In genomic region chr19:21568816-21569496, GRCh38 we compare ENCODE assay signal across 8 cellular contexts.
DNase-seq lines count a peak whose midpoint lies in the region; ATAC-seq and TF ChIP-seq lines count a peak whose summit lies in the region.

No MANE protein-coding gene starts in this region.

- TF ChIP-seq CTCF in upper lobe of left lung (IDR thresholded peaks at IDR 0.05) (no peak), endothelial cell (IDR thresholded peaks at IDR 0.05; ENCODE audit: unreplicated experiment) (no peak)

- TF ChIP-seq POLR2A in upper lobe of left lung (IDR thresholded peaks at IDR 0.05) = peak in 2 of 4 donors; percentile 51 to 84

- H3K4me3 ChIP-seq in rectal smooth muscle tissue (ENCODE audit: low read length) = peak overlapping the region; percentile 57
- H3K4me3 ChIP-seq in upper lobe of left lung = peak overlapping the region in 3 of 4 donors; percentile 39 to 53 (median 42)

- WGBS in upper lobe of left lung, 2 donors = 39 to 69% methylated on average over 21 of the region's 21 CpGs

- peaks cover 1% of the 10 kb centered on the region for H3K27me3 Mint-ChIP-seq in endothelial cell (ENCODE audit: unreplicated experiment)

- H3K27me3 ChIP-seq in rectal smooth muscle tissue (ENCODE audit: control insufficient read depth, insufficient read depth, low read length) = no peaks in the 10 kb centered on the region
- no peaks in the 10 kb centered on the region for H3K27me3 ChIP-seq in upper lobe of left lung

- H3K9me3 Mint-ChIP-seq in endothelial cell (ENCODE audit: unreplicated experiment) = no peaks in the 10 kb centered on the region

- H3K4me1 ChIP-seq in rectal smooth muscle tissue (ENCODE audit: control insufficient read depth, insufficient read depth, low read length) (no peaks in the 10 kb centered on the region), upper lobe of left lung (peaks cover 0 to 7% (median 0%) of the 10 kb centered on the region in 4 donors)

- peaks cover 0 to 29% (median 1%) of the 10 kb centered on the region in 4 donors for H3K9me3 ChIP-seq in upper lobe of left lung

- H3K36me3 ChIP-seq in rectal smooth muscle tissue (ENCODE audit: control insufficient read depth, insufficient read depth, low read length) = no peaks in the 10 kb centered on the region
- peaks cover 0 to 2% (median 0%) of the 10 kb centered on the region in 4 donors for H3K36me3 ChIP-seq in upper lobe of left lung

- H3K27ac ChIP-seq in rectal smooth muscle tissue (ENCODE audit: low read depth, low read length) = peak overlapping the region; percentile 18
- peak overlapping the region in 3 of 4 donors; percentile 43 to 87 (median 74) for H3K27ac ChIP-seq in upper lobe of left lung

- no peaks in the 10 kb centered on the region for H3K4me1 Mint-ChIP-seq in endothelial cell (ENCODE audit: unreplicated experiment)

- H3K9ac ChIP-seq in rectal smooth muscle tissue (ENCODE audit: low read length) = peak overlapping the region; percentile 7

- DNase-seq in GM04504 (ENCODE audit: low read depth) (peak; percentile 75), NCI-H748 treated with DMSO at 0.1 percent for 48 hours (lab: John Stamatoyannopoulos, UW) (peak; percentile 76), germinal center (ENCODE audit: low spot score) (peak; percentile 80), upper lobe of left lung (peak in 1 of 2 donors; percentile 90), endothelial cell (ENCODE audit: low spot score) (no peak)
- DNase-seq in activated effector memory CD4-positive, alpha-beta T cell treated with anti-CD3 and anti-CD28 coated beads, Interleukin-2, amount 50 U/mL, for 16 hours = peak; percentile 95

- no peak overlapping the region for H3K27ac Mint-ChIP-seq in endothelial cell (ENCODE audit: unreplicated experiment)

- no peaks in the 10 kb centered on the region for H3K36me3 Mint-ChIP-seq in endothelial cell (ENCODE audit: low read depth, unreplicated experiment)

- no peak overlapping the region for H3K4me3 Mint-ChIP-seq in endothelial cell (ENCODE audit: unreplicated experiment)

- ATAC-seq in upper lobe of left lung (ENCODE audit: low FRiP score in 2 of 2) = peak; percentile 69 to 97
- ATAC-seq in HG02970 (IDR thresholded peaks at IDR 0.05; ENCODE audit: low FRiP score, unreplicated experiment) = no peak

- TF ChIP-seq EP300 in upper lobe of left lung (IDR thresholded peaks at IDR 0.05) = no peak
